In the genomic region with DNA sequence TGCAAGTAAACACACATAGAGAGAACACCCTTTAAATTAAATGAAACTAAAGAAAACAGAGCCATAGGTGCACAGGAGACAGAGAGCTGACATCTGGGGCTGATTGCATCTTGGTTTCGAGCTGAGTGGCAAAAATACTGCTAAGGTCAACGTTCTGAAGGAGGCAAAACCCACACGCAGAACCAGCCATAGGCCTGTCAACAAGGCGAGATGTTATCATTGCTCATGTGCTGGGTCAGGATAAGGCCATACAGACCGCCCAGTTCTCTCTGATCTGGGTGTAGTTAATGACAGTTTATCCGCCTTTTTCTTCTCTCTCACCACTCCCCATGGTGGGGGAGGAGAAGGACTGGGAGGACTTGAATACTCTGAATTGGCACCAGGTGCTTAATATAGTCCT, we compare ENCODE assay signal across 1 cellular context.
TF ChIP-seq lines count a peak whose summit lies in the region.

No MANE protein-coding gene starts in this region.

TF ChIP-seq in SK-N-SH treated with all-trans-retinoic acid at 6 μM for 48 hours, 23 proteins besides CTCF, POLR2A, EP300 and RAD21 (continued from another document):
- TF ChIP-seq, protein P1, sequence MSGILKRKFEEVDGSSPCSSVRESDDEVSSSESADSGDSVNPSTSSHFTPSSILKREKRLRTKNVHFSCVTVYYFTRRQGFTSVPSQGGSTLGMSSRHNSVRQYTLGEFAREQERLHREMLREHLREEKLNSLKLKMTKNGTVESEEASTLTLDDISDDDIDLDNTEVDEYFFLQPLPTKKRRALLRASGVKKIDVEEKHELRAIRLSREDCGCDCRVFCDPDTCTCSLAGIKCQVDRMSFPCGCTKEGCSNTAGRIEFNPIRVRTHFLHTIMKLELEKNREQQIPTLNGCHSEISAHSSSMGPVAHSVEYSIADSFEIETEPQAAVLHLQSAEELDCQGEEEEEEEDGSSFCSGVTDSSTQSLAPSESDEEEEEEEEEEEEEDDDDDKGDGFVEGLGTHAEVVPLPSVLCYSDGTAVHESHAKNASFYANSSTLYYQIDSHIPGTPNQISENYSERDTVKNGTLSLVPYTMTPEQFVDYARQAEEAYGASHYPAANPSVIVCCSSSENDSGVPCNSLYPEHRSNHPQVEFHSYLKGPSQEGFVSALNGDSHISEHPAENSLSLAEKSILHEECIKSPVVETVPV (CRISPR knock-in tag; IDR thresholded peaks at IDR 0.05), result no peak
- no peak for TF ChIP-seq ZC3H10 (CRISPR knock-in tag; IDR thresholded peaks at IDR 0.05)
